ENCODE assay signal across 8 cellular contexts in genomic region chr1:202807926-202808757, GRCh38. TPM values are rescaled to one million over a fixed set of nuclear protein-coding genes. Genes with fewer than 3 reads are reported as not detected.
DNase-seq lines count a peak whose midpoint lies in the region; ATAC-seq and TF ChIP-seq lines count a peak whose summit lies in the region.

Gene KDM5B, minus strand, starts transcription at chr1:202808421. Its CDS starts 116 bp downstream, at chr1:202808305.

- H3K9me3 Mint-ChIP-seq in activated T-helper 2 cell treated with anti-CD3 and anti-CD28 coated beads, Interferon-gamma antibody, Interleukin-2, Interleukin-4, amounts not matched to agents 10 μg/mL and 5 μg/mL and 100 μg/mL, durations not matched to agents 14 hours and 24 hours and 36 hours: no peaks in the 10 kb centered on the region
- no peaks in the 10 kb centered on the region for H3K9me3 Mint-ChIP-seq in naive B cell

- H3K27me3 Mint-ChIP-seq in activated T-helper 2 cell treated with anti-CD3 and anti-CD28 coated beads, Interferon-gamma antibody, Interleukin-2, Interleukin-4, amounts not matched to agents 10 μg/mL and 5 μg/mL and 100 μg/mL, durations not matched to agents 14 hours and 24 hours and 36 hours (ENCODE audit: low read depth): peaks cover 14% of the 10 kb centered on the region
- peaks cover 2 to 12% (median 6%) of the 10 kb centered on the region in 3 donors for H3K27me3 Mint-ChIP-seq in naive B cell

- peaks cover 47% of the 10 kb centered on the region for H3K4me1 Mint-ChIP-seq in activated T-helper 2 cell treated with anti-CD3 and anti-CD28 coated beads, Interferon-gamma antibody, Interleukin-2, Interleukin-4, amounts not matched to agents 10 μg/mL and 5 μg/mL and 100 μg/mL, durations not matched to agents 14 hours and 24 hours and 36 hours (ENCODE audit: low read depth)
- H3K4me1 Mint-ChIP-seq in naive B cell: peaks cover 41 to 47% (median 45%) of the 10 kb centered on the region in 3 donors

- no peaks in the 10 kb centered on the region for H3K36me3 ChIP-seq in BE2C

- CTCF ChIA-PET in RWPE1 (lab: Yijun Ruan, JAX): interaction anchor here (0.8 kb wide), 1 partner anchor 44 kb away, joined by 4 read pairs; no protein-coding TSS in a partner anchor

- ATAC-seq in naive B cell (ENCODE audit: low read depth in 2 of 2): peak; percentile 35 to 42

- H3K4me3 Mint-ChIP-seq in activated T-helper 2 cell treated with anti-CD3 and anti-CD28 coated beads, Interferon-gamma antibody, Interleukin-2, Interleukin-4, amounts not matched to agents 10 μg/mL and 5 μg/mL and 100 μg/mL, durations not matched to agents 14 hours and 24 hours and 36 hours (ENCODE audit: low read depth): peak within 1 kb of the TSS; percentile 78
- H3K4me3 Mint-ChIP-seq in naive B cell: peak within 1 kb of the TSS; percentile 80 to 97 (median 91)

- peak within 1 kb of the TSS; percentile 78 for H3K4me3 ChIP-seq in BE2C (ENCODE audit: low read depth, low read length)

- intact Hi-C loops in activated T-helper 2 cell treated with anti-CD3 and anti-CD28 coated beads, Interferon-gamma antibody, Interleukin-2, Interleukin-4, amounts not matched to agents 10 μg/mL and 5 μg/mL and 100 μg/mL, durations not matched to agents 14 hours and 24 hours and 36 hours (cut with micrococcal nuclease): loop anchor here (2.0 to 10.0 kb wide), 2 partner anchors 27 to 463 kb away; partner anchors contain the start of genes PPP1R12B and UBE2T

- DNase-seq in BE2C (peak; percentile 64), HK-2 (ENCODE audit: unreplicated experiment) (peak; percentile 70), RWPE1 (ENCODE audit: low spot score) (peak; percentile 94), fibroblast of peridontal ligament (ENCODE audit: extremely low read depth) (peak; percentile 68), naive B cell (peak; percentile 56), NCI-H1694 treated with DMSO at 0.1 percent for 48 hours (lab: John Stamatoyannopoulos, UW) (no peak)
- DNase-seq in activated T-helper 2 cell treated with anti-CD3 and anti-CD28 coated beads, Interferon-gamma antibody, Interleukin-2, Interleukin-4, amounts not matched to agents 10 μg/mL and 5 μg/mL and 100 μg/mL, durations not matched to agents 14 hours and 24 hours and 36 hours (ENCODE audit: low spot score): peak; percentile 61
- DNase-seq in stimulated activated naive CD4-positive, alpha-beta T cell treated with Interleukin-2 at 50 U/mL for 16 hours (lab: John Stamatoyannopoulos, UW): peak; percentile 72

- POLR2A ChIA-PET in RWPE1 (lab: Yijun Ruan, JAX; ENCODE audit: low non-redundant PET): interaction anchor here (0.5 to 0.9 kb wide), 4 partner anchors 12 to 559 kb away, joined by 3 to 4 read pairs (median 3); no protein-coding TSS in a partner anchor

- H3K27ac Mint-ChIP-seq in activated T-helper 2 cell treated with anti-CD3 and anti-CD28 coated beads, Interferon-gamma antibody, Interleukin-2, Interleukin-4, amounts not matched to agents 10 μg/mL and 5 μg/mL and 100 μg/mL, durations not matched to agents 14 hours and 24 hours and 36 hours: peak within 1 kb of the TSS; percentile 74
- H3K27ac Mint-ChIP-seq in naive B cell: peak within 1 kb of the TSS; percentile 13 to 96 (median 85)

- H3K36me3 Mint-ChIP-seq in activated T-helper 2 cell treated with anti-CD3 and anti-CD28 coated beads, Interferon-gamma antibody, Interleukin-2, Interleukin-4, amounts not matched to agents 10 μg/mL and 5 μg/mL and 100 μg/mL, durations not matched to agents 14 hours and 24 hours and 36 hours (ENCODE audit: low read depth): peaks cover 14% of the 10 kb centered on the region
- H3K36me3 Mint-ChIP-seq in naive B cell: no peaks in the 10 kb centered on the region

- peaks cover 6% of the 10 kb centered on the region for H3K27me3 ChIP-seq in BE2C

- H3K9me3 ChIP-seq in BE2C: no peaks in the 10 kb centered on the region

- peak within 1 kb of the TSS; percentile 86 for H3K27ac ChIP-seq in RWPE1

- H3K4me1 ChIP-seq in BE2C: no peaks in the 10 kb centered on the region; the same call in 1 of the 2 replicates

- TF ChIP-seq CTCF in BE2C (IDR thresholded peaks at IDR 0.05; ENCODE audit: low read depth, low read length) (no peak), RWPE1 (conservative IDR thresholded peaks at IDR 0.05; ENCODE audit: low read depth) (no peak)

RNA-seq across cellular contexts. Expression of gene KDM5B, which starts in this region (rescaled TPM):
- 22.7 TPM for polyA plus RNA-seq in BE2C (2012; ENCODE audit: insufficient read depth, insufficient read length, low read depth)
- 78.7 and 84.6 TPM in 2 replicates for total RNA-seq in activated T-helper 2 cell treated with anti-CD3 and anti-CD28 coated beads, Interferon-gamma antibody, Interleukin-2, Interleukin-4, amounts not matched to agents 10 μg/mL and 5 μg/mL and 100 μg/mL, durations not matched to agents 14 hours and 24 hours and 36 hours
- 10 to 100 TPM in 5 of 6 donors, 1 to 10 TPM in 1; 4.1 to 24.4 (median 17.1) TPM for polyA plus RNA-seq in naive B cell (ENCODE audit: low read depth in 6 of 6)
